Comparison of ENCODE assay signal across 1 cellular context in the genomic region with DNA sequence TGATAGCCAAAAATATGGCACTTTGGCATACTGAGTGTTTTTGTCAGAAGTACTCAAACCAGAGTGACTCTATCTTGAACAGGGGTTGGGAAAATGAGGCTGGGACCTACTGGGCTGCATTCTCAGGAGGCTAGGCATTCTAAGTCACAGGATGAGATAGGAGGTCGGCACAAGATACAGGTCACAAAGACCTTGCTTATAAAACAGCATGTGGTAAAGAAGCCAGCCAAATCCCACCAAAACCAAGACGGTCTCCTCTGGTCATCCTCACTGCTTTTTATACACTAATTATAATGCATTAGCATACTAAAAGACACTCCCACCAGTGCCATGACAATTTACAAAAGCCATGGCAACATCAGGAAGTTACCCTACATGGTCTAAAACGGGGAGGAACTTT.
TF ChIP-seq lines count a peak whose summit lies in the region.

No MANE protein-coding gene starts in this region.

TF ChIP-seq in H1, 55 proteins besides CTCF, POLR2A, EP300 and RAD21:
- TF ChIP-seq, protein P1, sequence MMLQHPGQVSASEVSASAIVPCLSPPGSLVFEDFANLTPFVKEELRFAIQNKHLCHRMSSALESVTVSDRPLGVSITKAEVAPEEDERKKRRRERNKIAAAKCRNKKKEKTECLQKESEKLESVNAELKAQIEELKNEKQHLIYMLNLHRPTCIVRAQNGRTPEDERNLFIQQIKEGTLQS (IDR thresholded peaks at IDR 0.05; ENCODE audit: insufficient read depth, low read depth, low read length): no peak
- TF ChIP-seq KDM4A (IDR thresholded peaks at IDR 0.05; ENCODE audit: low read depth, low read length, severe bottlenecking): no peak
- no peak for TF ChIP-seq POU5F1 (IDR thresholded peaks at IDR 0.05; ENCODE audit: low read depth, low read length)
- TF ChIP-seq MAFK (IDR thresholded peaks at IDR 0.05; ENCODE audit: low read depth, low read length): no peak
- no peak for TF ChIP-seq SAP30 (IDR thresholded peaks at IDR 0.05; ENCODE audit: insufficient read depth, insufficient replicate concordance, low read length)
- TF ChIP-seq GTF2F1 (IDR thresholded peaks at IDR 0.05; ENCODE audit: borderline replicate concordance, low read depth, low read length): no peak
- no peak for TF ChIP-seq TAF7 (optimal IDR thresholded peaks at IDR 0.05; ENCODE audit: borderline replicate concordance, low read depth, low read length)
- TF ChIP-seq SP1 (IDR thresholded peaks at IDR 0.05; ENCODE audit: low read depth, low read length): no peak
- no peak for TF ChIP-seq SUZ12 (IDR thresholded peaks at IDR 0.05; ENCODE audit: low read length)
- no peak for TF ChIP-seq SIN3A (conservative IDR thresholded peaks at IDR 0.05 in 1 of 2, IDR thresholded peaks at IDR 0.05 in 1 of 2; ENCODE audit: low read depth in 1 of 2, low read length in 2 of 2)
